ENCODE assay signal across 29 cellular contexts in the genomic region with DNA sequence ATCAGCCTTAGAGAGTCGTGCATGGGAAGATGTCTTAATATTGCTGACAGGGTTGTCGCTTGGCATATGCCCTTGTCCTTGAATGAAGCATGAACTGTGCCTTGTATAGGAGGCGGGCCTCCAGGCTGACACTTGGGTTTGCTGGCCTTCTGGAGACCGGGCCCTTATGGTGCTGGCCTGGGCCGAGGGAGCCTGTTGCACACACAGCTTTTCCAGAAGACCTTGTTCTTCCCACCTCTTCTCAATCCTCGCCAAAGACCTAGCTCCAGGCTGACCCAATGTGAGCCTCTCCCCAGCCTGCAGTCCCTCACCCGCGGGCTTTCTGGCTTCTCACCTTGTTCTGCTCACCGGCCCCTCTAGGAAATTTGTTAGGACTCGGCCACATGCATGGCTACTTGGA.
"Had no signal": no experiment of that assay in that cellular context is flagged by ENCODE, and none has a peak within 500 bp of the region (broad histone marks: within the 10 kb centered on the region; RNA-seq: fewer than 3 reads in every experiment).

No MANE protein-coding gene starts in this region.

- H3K27ac Mint-ChIP-seq: mesothelial cell of epicardium; natural killer cell; nephron progenitor cell; neural progenitor cell; progenitor cell of endocrine pancreas; stimulated activated naive B cell treated with anti-CD40 and anti-IgM and Interleukin-4, amounts not matched to agents 10 μg/mL and 1 μg/mL and 100 μg/mL, for 72 hours had no signal

- H3K4me1 Mint-ChIP-seq: mesothelial cell of epicardium had no signal

- H3K4me3 ChIP-seq: hepatocyte, left lung, lower lobe of right lung, neural progenitor cell, ovary, skin epidermis, stomach, testis, thyroid gland, transverse colon, upper lobe of left lung had no signal

- H3K9me3 Mint-ChIP-seq: mesothelial cell of epicardium; naive B cell; natural killer cell; nephron progenitor cell; neural progenitor cell; stimulated activated naive B cell treated with anti-CD40 and anti-IgM and Interleukin-4, amounts not matched to agents 10 μg/mL and 1 μg/mL and 100 μg/mL, for 72 hours had no signal

- H3K27me3 ChIP-seq: hepatocyte, left lung, neural progenitor cell, ovary, stomach, testis, thyroid gland, transverse colon, upper lobe of left lung had no signal

- ATAC-seq: left colon; left lung; lower lobe of right lung; natural killer cell; right cardiac atrium; sciatic nerve; stimulated activated naive B cell treated with anti-CD40 and anti-IgM and Interleukin-4, amounts not matched to agents 10 μg/mL and 1 μg/mL and 100 μg/mL, for 72 hours had no signal

- FAIRE-seq: keratinocyte had no signal

- DNase-seq: kidney glomerular epithelial cell; left colon; left lung; lower lobe of right lung; mammary epithelial cell; mesenchymal stem cell; naive B cell; natural killer cell; nephron progenitor cell; ovary; right cardiac atrium; stimulated activated CD4-positive, alpha-beta T cell treated with anti-CD3 and anti-CD28 coated beads, Interleukin-12 subunit alpha, Interleukin-12 subunit beta, amount 100 ng/mL, for 4 hours; stimulated activated CD4-positive, alpha-beta T cell treated with anti-CD3 and anti-CD28 coated beads, Interleukin-15, amount 100 ng/mL, for 24 hours; stimulated activated CD4-positive, alpha-beta T cell treated with anti-CD3 and anti-CD28 coated beads, Interleukin-2, amount 100 ng/mL, for 24 hours; stimulated activated CD4-positive, alpha-beta T cell treated with anti-CD3 and anti-CD28 coated beads, Interleukin-4, amount 100 ng/mL, for 1 hour; stimulated activated naive B cell treated with anti-CD40 and anti-IgM and Interleukin-4, amounts not matched to agents 10 μg/mL and 1 μg/mL and 100 μg/mL, for 72 hours; stimulated activated naive CD8-positive, alpha-beta T cell treated with anti-CD3 and anti-CD28 coated beads, Interleukin-15, Interleukin-2, amounts not matched to agents 100 U/mL and 50 U/mL, for 24 hours; stomach; testis; thyroid gland; transverse colon; upper lobe of left lung had no signal

- H3K27me3 Mint-ChIP-seq: naive B cell; progenitor cell of endocrine pancreas; stimulated activated naive B cell treated with anti-CD40 and anti-IgM and Interleukin-4, amounts not matched to agents 10 μg/mL and 1 μg/mL and 100 μg/mL, for 72 hours had no signal

- H3K36me3 ChIP-seq: left lung, neural progenitor cell, ovary, stomach, thyroid gland, transverse colon, upper lobe of left lung had no signal

- H3K4me3 Mint-ChIP-seq: mesothelial cell of epicardium; naive B cell; natural killer cell; nephron progenitor cell; stimulated activated naive B cell treated with anti-CD40 and anti-IgM and Interleukin-4, amounts not matched to agents 10 μg/mL and 1 μg/mL and 100 μg/mL, for 72 hours had no signal

- H3K36me3 Mint-ChIP-seq: mesothelial cell of epicardium, natural killer cell, neural progenitor cell had no signal
